Comparison of ENCODE assay signal across 18 cellular contexts in genomic region chr21:43267391-43268085, GRCh38.
DNase-seq lines count a peak whose midpoint lies in the region; ATAC-seq and TF ChIP-seq lines count a peak whose summit lies in the region.
"Had no signal": no experiment of that assay in that cellular context is flagged by ENCODE, and none has a peak within 500 bp of the region (broad histone marks: within the 10 kb centered on the region; RNA-seq: fewer than 3 reads in every experiment).

No MANE protein-coding gene starts in this region.

- H3K36me3 Mint-ChIP-seq in activated T-helper 2 cell treated with anti-CD3 and anti-CD28 coated beads, Interferon-gamma antibody, Interleukin-2, Interleukin-4, amounts not matched to agents 10 μg/mL and 5 μg/mL and 100 μg/mL, durations not matched to agents 14 hours and 24 hours and 36 hours (ENCODE audit: low read depth): no peaks in the 10 kb centered on the region
- no peaks in the 10 kb centered on the region for H3K36me3 Mint-ChIP-seq in Caco-2 (ENCODE audit: insufficient read depth, unreplicated experiment)
- H3K36me3 Mint-ChIP-seq: CD8-positive, alpha-beta memory T cell had no signal

- DNase-seq in RWPE1 (ENCODE audit: low spot score) (no peak), cardiac septum (ENCODE audit: low spot score) (peak; percentile 17), lower lobe of right lung (peak; percentile 29), Caco-2 (no peak)
- no peak for DNase-seq in activated CD4-positive, alpha-beta T cell treated with anti-CD3 and anti-CD28 coated beads, Interleukin-2, amount 50 U/mL, for 1 hour
- DNase-seq in activated T-helper 2 cell treated with anti-CD3 and anti-CD28 coated beads, Interferon-gamma antibody, Interleukin-2, Interleukin-4, amounts not matched to agents 10 μg/mL and 5 μg/mL and 100 μg/mL, durations not matched to agents 14 hours and 24 hours and 36 hours (ENCODE audit: low spot score): no peak
- DNase-seq: GF-D8, Karpas-422, NCI-H1105, NCI-H1694, NCI-H226, NCI-H524 treated with DMSO at 0.1 percent for 48 hours, SHP77 treated with DMSO at 0.1 percent for 48 hours had no signal

- no peaks in the 10 kb centered on the region for H3K27me3 ChIP-seq in lower lobe of right lung (ENCODE audit: low read depth)
- H3K27me3 ChIP-seq in Caco-2 (replicated peaks; ENCODE audit: control insufficient read depth, insufficient read depth, low read length): no peaks in the 10 kb centered on the region

- no peak overlapping the region for H3K4me3 Mint-ChIP-seq in activated T-helper 2 cell treated with anti-CD3 and anti-CD28 coated beads, Interferon-gamma antibody, Interleukin-2, Interleukin-4, amounts not matched to agents 10 μg/mL and 5 μg/mL and 100 μg/mL, durations not matched to agents 14 hours and 24 hours and 36 hours (ENCODE audit: low read depth)
- no peak overlapping the region for H3K4me3 Mint-ChIP-seq in Caco-2 (ENCODE audit: unreplicated experiment)
- H3K4me3 Mint-ChIP-seq: B cell; CD8-positive, alpha-beta memory T cell had no signal

- no peaks in the 10 kb centered on the region for H3K4me1 ChIP-seq in lower lobe of right lung
- H3K4me1 ChIP-seq in Caco-2: peaks cover 11% of the 10 kb centered on the region

- ATAC-seq in lower lobe of right lung (no peak), HG02571 (IDR thresholded peaks at IDR 0.05; ENCODE audit: unreplicated experiment) (no peak)
- ATAC-seq: Panc1, SK-N-SH treated with all-trans-retinoic acid at 6 μM for 48 hours had no signal

- no peaks in the 10 kb centered on the region for H3K4me1 Mint-ChIP-seq in activated T-helper 2 cell treated with anti-CD3 and anti-CD28 coated beads, Interferon-gamma antibody, Interleukin-2, Interleukin-4, amounts not matched to agents 10 μg/mL and 5 μg/mL and 100 μg/mL, durations not matched to agents 14 hours and 24 hours and 36 hours (ENCODE audit: low read depth)
- no peaks in the 10 kb centered on the region for H3K4me1 Mint-ChIP-seq in Caco-2 (ENCODE audit: low read depth, unreplicated experiment)
- H3K4me1 Mint-ChIP-seq: B cell had no signal

- no peak overlapping the region for H3K27ac Mint-ChIP-seq in activated T-helper 2 cell treated with anti-CD3 and anti-CD28 coated beads, Interferon-gamma antibody, Interleukin-2, Interleukin-4, amounts not matched to agents 10 μg/mL and 5 μg/mL and 100 μg/mL, durations not matched to agents 14 hours and 24 hours and 36 hours
- no peak overlapping the region for H3K27ac Mint-ChIP-seq in Caco-2 (ENCODE audit: unreplicated experiment)
- H3K27ac Mint-ChIP-seq: B cell had no signal

- H3K9me3 ChIP-seq in lower lobe of right lung (no peaks in the 10 kb centered on the region), Caco-2 (no peaks in the 10 kb centered on the region)

- no peak overlapping the region for H3K4me3 ChIP-seq in lower lobe of right lung
- no peak overlapping the region for H3K4me3 ChIP-seq in Caco-2 (ENCODE audit: low read depth, low read length)

- TF ChIP-seq CTCF in RWPE1 (conservative IDR thresholded peaks at IDR 0.05; ENCODE audit: low read depth) (no peak), lower lobe of right lung (IDR thresholded peaks at IDR 0.05) (no peak), Caco-2 (IDR thresholded peaks at IDR 0.05; ENCODE audit: insufficient read depth in 1 of 2, low read depth in 1 of 2, low read length in 1 of 2, severe bottlenecking in 1 of 2, unreplicated experiment in 1 of 2) (no peak)

- H3K36me3 ChIP-seq in lower lobe of right lung (no peaks in the 10 kb centered on the region), Caco-2 (ENCODE audit: control insufficient read depth, insufficient read depth, low read length) (no peaks in the 10 kb centered on the region)

- POLR2A ChIA-PET in RWPE1 (lab: Yijun Ruan, JAX; ENCODE audit: low non-redundant PET) (no interaction called here), Caco-2 (lab: Charles Lee) (no interaction called here)

- CTCF ChIA-PET in RWPE1 (lab: Yijun Ruan, JAX): no interaction called here
- CTCF ChIA-PET in Caco-2 (lab: Charles Lee): interaction anchor here (0.6 kb wide), 1 partner anchor 76 kb away, joined by 7 read pairs; no protein-coding TSS in a partner anchor

- intact Hi-C loops in cardiac septum (cut with DNase I) (no loop called here), lower lobe of right lung (cut with DNase I) (no loop called here), Caco-2 (cut with micrococcal nuclease; ENCODE audit: unreplicated experiment) (no loop called here)
- intact Hi-C loops in activated T-helper 2 cell treated with anti-CD3 and anti-CD28 coated beads, Interferon-gamma antibody, Interleukin-2, Interleukin-4, amounts not matched to agents 10 μg/mL and 5 μg/mL and 100 μg/mL, durations not matched to agents 14 hours and 24 hours and 36 hours (cut with micrococcal nuclease): no loop called here

- H3K9me3 Mint-ChIP-seq in activated T-helper 2 cell treated with anti-CD3 and anti-CD28 coated beads, Interferon-gamma antibody, Interleukin-2, Interleukin-4, amounts not matched to agents 10 μg/mL and 5 μg/mL and 100 μg/mL, durations not matched to agents 14 hours and 24 hours and 36 hours: no peaks in the 10 kb centered on the region
- H3K9me3 Mint-ChIP-seq in Caco-2 (ENCODE audit: unreplicated experiment): no peaks in the 10 kb centered on the region
- H3K9me3 Mint-ChIP-seq: CD8-positive, alpha-beta memory T cell had no signal

- H3K27ac ChIP-seq in RWPE1 (peak overlapping the region; percentile 64), lower lobe of right lung (no peak overlapping the region)

- H3K27me3 Mint-ChIP-seq in activated T-helper 2 cell treated with anti-CD3 and anti-CD28 coated beads, Interferon-gamma antibody, Interleukin-2, Interleukin-4, amounts not matched to agents 10 μg/mL and 5 μg/mL and 100 μg/mL, durations not matched to agents 14 hours and 24 hours and 36 hours (ENCODE audit: low read depth): no peaks in the 10 kb centered on the region
- no peaks in the 10 kb centered on the region for H3K27me3 Mint-ChIP-seq in Caco-2 (ENCODE audit: insufficient read depth, unreplicated experiment)

- no TSS peak for BruUV-seq in Caco-2 (replicated peaks; lab: Mats Ljungman, UMichigan)

Comparison
In these comparisons a context has a peak if more than half of its experiments do, and no peak if none do; other contexts are left out.
1. DNase-seq: peak in cardiac septum (single experiment) and lower lobe of right lung (single experiment); none in RWPE1 (single experiment), activated CD4-positive, alpha-beta T cell treated with anti-CD3 and anti-CD28 coated beads, Interleukin-2, amount 50 U/mL, for 1 hour (single experiment), activated T-helper 2 cell treated with anti-CD3 and anti-CD28 coated beads, Interferon-gamma antibody, Interleukin-2, Interleukin-4, amounts not matched to agents 10 μg/mL and 5 μg/mL and 100 μg/mL, durations not matched to agents 14 hours and 24 hours and 36 hours (single experiment) and Caco-2 (0 of 2).